Comparison of ENCODE assay signal across 27 cellular contexts in the genomic region with DNA sequence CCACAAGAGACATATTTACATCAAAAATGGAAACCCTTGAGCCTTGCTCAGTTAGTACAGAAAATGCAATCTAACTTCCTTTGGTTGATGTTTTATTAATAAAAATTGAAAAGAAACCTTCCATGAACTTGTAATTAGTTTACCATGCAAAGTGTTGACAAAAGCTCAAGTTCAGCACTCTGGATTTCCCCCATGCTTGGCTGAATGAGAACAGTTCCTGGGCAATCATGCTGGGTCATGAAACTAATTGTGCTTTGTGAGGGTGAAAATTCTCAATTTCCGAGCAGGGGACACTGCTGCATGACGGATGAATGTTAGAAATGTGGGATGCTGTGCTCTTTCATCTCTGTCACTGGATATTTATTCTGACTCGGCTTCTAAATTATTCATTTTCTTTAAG.
DNase-seq lines count a peak whose midpoint lies in the region; TF ChIP-seq lines count a peak whose summit lies in the region.
"Had no signal": no experiment of that assay in that cellular context is flagged by ENCODE, and none has a peak within 500 bp of the region (broad histone marks: within the 10 kb centered on the region; RNA-seq: fewer than 3 reads in every experiment).

No MANE protein-coding gene starts in this region.

- H3K27me3 ChIP-seq in MM.1S (replicated peaks; ENCODE audit: insufficient read depth, low read length), result no peaks in the 10 kb centered on the region
- no peaks in the 10 kb centered on the region for H3K27me3 ChIP-seq in osteoblast (ENCODE audit: insufficient read depth, low read length)
- H3K27me3 ChIP-seq in BE2C, result no peaks in the 10 kb centered on the region
- H3K27me3 ChIP-seq: colonic mucosa, foreskin keratinocyte, SJSA1, testis had no signal

- no peak overlapping the region for H3K9ac ChIP-seq in MM.1S (ENCODE audit: low read length)

- H3K4me1 ChIP-seq in MM.1S (ENCODE audit: low read length) (no peaks in the 10 kb centered on the region), osteoblast (ENCODE audit: insufficient read depth, low read length) (no peaks in the 10 kb centered on the region), BE2C (peaks cover 20% of the 10 kb centered on the region)
- H3K4me1 ChIP-seq: colonic mucosa, foreskin keratinocyte, SJSA1, testis had no signal

- peak; percentile 26 for DNase-seq in NCI-H146 (lab: John Stamatoyannopoulos, UW)
- no peak for DNase-seq in NCI-H146 treated with DMSO at 0.1 percent for 48 hours (lab: John Stamatoyannopoulos, UW; ENCODE audit: unreplicated experiment)
- DNase-seq in choroid plexus epithelial cell (ENCODE audit: low read depth), result peak; percentile 16
- no peak for DNase-seq in neural crest cell (ENCODE audit: low read depth, low spot score)
- no peak for DNase-seq in MM.1S
- no peak for DNase-seq in osteoblast (ENCODE audit: insufficient read length, low spot score, missing footprints)
- DNase-seq in BE2C, result no peak
- DNase-seq: 8988T; activated CD4-positive, alpha-beta T cell treated with anti-CD3 and anti-CD28 coated beads, Interleukin-2, amount 50 U/mL, for 4 hours; activated naive CD4-positive, alpha-beta T cell treated with anti-CD3 and anti-CD28 coated beads for 36 hours; AML-193; CD4-positive, alpha-beta memory T cell; colonic mucosa; effector memory CD4-positive, alpha-beta T cell; foreskin keratinocyte; Kasumi-1; left cardiac atrium; NCI-H1092; NCI-H510A treated with DMSO at 0.1 percent for 48 hours; occipital lobe; stimulated activated CD4-positive, alpha-beta T cell treated with anti-CD3 and anti-CD28 coated beads, Interleukin-15, amount 100 ng/mL, for 24 hours; stimulated activated naive CD4-positive, alpha-beta T cell treated with Interleukin-2 at 50 U/mL for 16 hours; T-helper 1 cell; testis had no signal

- no peaks in the 10 kb centered on the region for H4K20me1 ChIP-seq in MM.1S (ENCODE audit: insufficient read depth, low read length)
- H4K20me1 ChIP-seq in osteoblast (ENCODE audit: insufficient read depth, low read length), result no peaks in the 10 kb centered on the region

- no peak for TF ChIP-seq EP300 in Ishikawa (IDR thresholded peaks at IDR 0.05; ENCODE audit: borderline replicate concordance)

- H3K9me3 Mint-ChIP-seq in neural crest cell, result peaks cover 8% of the 10 kb centered on the region

- H3K4me3 Mint-ChIP-seq in neural crest cell, result no peak overlapping the region
- H3K4me3 Mint-ChIP-seq: activated naive CD4-positive, alpha-beta T cell treated with anti-CD3 and anti-CD28 coated beads for 36 hours; CD4-positive, alpha-beta memory T cell had no signal

- H3K27ac ChIP-seq in MM.1S (ENCODE audit: low read length), result no peak overlapping the region
- no peak overlapping the region for H3K27ac ChIP-seq in osteoblast (ENCODE audit: low read depth, low read length)
- H3K27ac ChIP-seq: colonic mucosa, foreskin keratinocyte, HL-60, SJSA1, testis had no signal

- no peaks in the 10 kb centered on the region for H3K27me3 Mint-ChIP-seq in neural crest cell (ENCODE audit: low read depth)
- H3K27me3 Mint-ChIP-seq: CD4-positive, alpha-beta memory T cell had no signal

- H3K36me3 ChIP-seq in MM.1S (replicated peaks; ENCODE audit: insufficient read depth, low read length) (no peaks in the 10 kb centered on the region), osteoblast (ENCODE audit: insufficient read depth, low read length) (no peaks in the 10 kb centered on the region), BE2C (no peaks in the 10 kb centered on the region)
- H3K36me3 ChIP-seq: colonic mucosa, SJSA1 had no signal

- TF ChIP-seq CTCF in choroid plexus epithelial cell (conservative IDR thresholded peaks at IDR 0.05; ENCODE audit: low read depth, low read length) (no peak), neural crest cell (conservative IDR thresholded peaks at IDR 0.05) (no peak), MM.1S (IDR thresholded peaks at IDR 0.05; ENCODE audit: low read length) (no peak), osteoblast (IDR thresholded peaks at IDR 0.05; ENCODE audit: extremely low read depth, low read depth, low read length) (no peak), BE2C (IDR thresholded peaks at IDR 0.05; ENCODE audit: low read depth, low read length) (no peak)

- H3K79me2 ChIP-seq in MM.1S (ENCODE audit: low read length), result no peaks in the 10 kb centered on the region
- no peaks in the 10 kb centered on the region for H3K79me2 ChIP-seq in osteoblast (ENCODE audit: insufficient read depth, low read length)

- H2AFZ ChIP-seq in MM.1S (ENCODE audit: low read length), result no peak overlapping the region
- no peak overlapping the region for H2AFZ ChIP-seq in osteoblast (ENCODE audit: low read length)

- H3K4me2 ChIP-seq in MM.1S (ENCODE audit: low read depth, low read length) (no peak overlapping the region), osteoblast (ENCODE audit: insufficient read depth, low read length) (no peak overlapping the region)

- H3K27ac Mint-ChIP-seq in neural crest cell (ENCODE audit: unreplicated experiment), result peak overlapping the region; percentile 58
- H3K27ac Mint-ChIP-seq: activated naive CD4-positive, alpha-beta T cell treated with anti-CD3 and anti-CD28 coated beads for 36 hours; CD4-positive, alpha-beta memory T cell had no signal

- H3K36me3 Mint-ChIP-seq in neural crest cell (ENCODE audit: low read depth), result peaks cover 2% of the 10 kb centered on the region
- H3K36me3 Mint-ChIP-seq: CD4-positive, alpha-beta memory T cell had no signal

- H3K9me2 ChIP-seq in MM.1S (replicated peaks; ENCODE audit: insufficient read depth, low read length), result no peaks in the 10 kb centered on the region; the same call in 1 of the 2 replicates

- TF ChIP-seq RAD21 in Ishikawa (IDR thresholded peaks at IDR 0.05; ENCODE audit: low read depth), result no peak

- H3K9me3 ChIP-seq in MM.1S (replicated peaks; ENCODE audit: insufficient read depth, low read length), result no peaks in the 10 kb centered on the region
- H3K9me3 ChIP-seq in osteoblast (ENCODE audit: low read depth, low read length), result peaks cover 3% of the 10 kb centered on the region
- no peaks in the 10 kb centered on the region for H3K9me3 ChIP-seq in BE2C
- H3K9me3 ChIP-seq: colonic mucosa, SJSA1, testis had no signal

- no peak overlapping the region for H3K4me3 ChIP-seq in choroid plexus epithelial cell (ENCODE audit: low read depth, low read length)
- H3K4me3 ChIP-seq in MM.1S (ENCODE audit: low read length), result no peak overlapping the region
- no peak overlapping the region for H3K4me3 ChIP-seq in osteoblast (ENCODE audit: insufficient read depth, low read length)
- no peak overlapping the region for H3K4me3 ChIP-seq in BE2C (ENCODE audit: low read depth, low read length)
- H3K4me3 ChIP-seq: colonic mucosa, SJSA1, testis had no signal

- H3K4me1 Mint-ChIP-seq in neural crest cell, result peaks cover 36% of the 10 kb centered on the region

- H3F3A ChIP-seq in MM.1S (ENCODE audit: insufficient read depth, low read length), result no peaks in the 10 kb centered on the region

TF ChIP-seq in Ishikawa, 13 proteins besides CTCF, POLR2A, EP300 and RAD21:
- TF ChIP-seq TCF12 (IDR thresholded peaks at IDR 0.05; ENCODE audit: low read depth) (no peak), REST (IDR thresholded peaks at IDR 0.05; ENCODE audit: low read depth) (peak; percentile 73)

Comparison
In these comparisons a context has a peak if more than half of its experiments do, and no peak if none do; other contexts are left out.
1. DNase-seq: peak in NCI-H146 (single experiment) and choroid plexus epithelial cell (single experiment); none in NCI-H146 treated with DMSO at 0.1 percent for 48 hours (single experiment), neural crest cell (single experiment), MM.1S (single experiment), osteoblast (single experiment) and BE2C (single experiment).